18 cellular contexts compared by ENCODE assay signal in genomic region chr18:79421275-79421857, GRCh38. TPM values are rescaled to one million over a fixed set of nuclear protein-coding genes. Genes with fewer than 3 reads are reported as not detected.
A peak's percentile ranks its signal among the peaks of the same experiment; 100 is the strongest.
DNase-seq lines count a peak whose midpoint lies in the region; ATAC-seq, FAIRE-seq and TF ChIP-seq lines count a peak whose summit lies in the region.
"Had no signal": no experiment of that assay in that cellular context is flagged by ENCODE, and none has a peak within 500 bp of the region (broad histone marks: within the 10 kb centered on the region; RNA-seq: fewer than 3 reads in every experiment).

No MANE protein-coding gene starts in this region.

- H3K4me3 ChIP-seq in HepG2 (replicated peaks in 1 of 3; ENCODE audit: insufficient read depth in 1 of 3, low read depth in 2 of 3, low read length in 3 of 3) = no peak overlapping the region
- no peak overlapping the region for H3K4me3 ChIP-seq in right lobe of liver
- H3K4me3 ChIP-seq in Panc1 (ENCODE audit: low read depth in 2 of 2, low read length in 2 of 2) = no peak overlapping the region
- no peak overlapping the region for H3K4me3 ChIP-seq in HAP-1
- H3K4me3 ChIP-seq: A549, GM23338 had no signal

- POLR2A ChIA-PET in HepG2 (lab: Yijun Ruan, JAX) (no interaction called here), Panc1 (lab: Charles Lee) (no interaction called here)

- TF ChIP-seq EP300 in HepG2 (IDR thresholded peaks at IDR 0.05; ENCODE audit: low read depth in 2 of 2, low read length in 2 of 2) = no peak
- TF ChIP-seq EP300 in HepG2 (CRISPR knock-in tag; IDR thresholded peaks at IDR 0.05; ENCODE audit: borderline replicate concordance) = no peak

- TF ChIP-seq CTCF in HepG2 (CRISPR knock-in tag; IDR thresholded peaks at IDR 0.05) (no peak), right lobe of liver (IDR thresholded peaks at IDR 0.05) (no peak), Panc1 (IDR thresholded peaks at IDR 0.05) (no peak), omental fat pad (IDR thresholded peaks at IDR 0.05) (no peak)

- in situ Hi-C loops in HepG2 (cut with HindIII; ENCODE audit: extremely low pct_ligation_motif_present, low pct_unique_long_range_greater_than_20kb) (no loop called here), Panc1 (cut with HindIII; ENCODE audit: low pct_unique_long_range_greater_than_20kb, low sequenced_read_pairs) (no loop called here), HAP-1 (cut with MboI; ENCODE audit: low sequenced_read_pairs) (no loop called here)

- H3K79me2 ChIP-seq in HepG2 (ENCODE audit: insufficient read depth, low read length) = no peaks in the 10 kb centered on the region

- TF ChIP-seq POLR2A in HepG2 (IDR thresholded peaks at IDR 0.05; ENCODE audit: insufficient read depth in 1 of 2, low read depth in 2 of 2, low read length in 2 of 2) (no peak), right lobe of liver (IDR thresholded peaks at IDR 0.05) (no peak)

- CTCF ChIA-PET in HepG2 (lab: Yijun Ruan, JAX; ENCODE audit: low intra/inter-chr PET ratio, low total read pairs) = no interaction called here
- CTCF ChIA-PET in Panc1 (lab: Charles Lee) = no interaction called here

- H3K9me3 ChIP-seq in HepG2 (ENCODE audit: low read length) (no peaks in the 10 kb centered on the region), right lobe of liver (no peaks in the 10 kb centered on the region), Panc1 (ENCODE audit: control insufficient read depth, insufficient read depth, low read depth, low read length) (no peaks in the 10 kb centered on the region), HAP-1 (no peaks in the 10 kb centered on the region)
- H3K9me3 ChIP-seq: A549 had no signal

- no peak overlapping the region for H2AFZ ChIP-seq in HepG2 (ENCODE audit: low read length)
- H2AFZ ChIP-seq: GM23338 had no signal

- DNase-seq in HepG2 (ENCODE audit: low spot score) (no peak), right lobe of liver (no peak), Panc1 (ENCODE audit: low read depth, low spot score) (no peak), omental fat pad (ENCODE audit: low spot score) (no peak), HK-2 (ENCODE audit: unreplicated experiment) (no peak), HAP-1 (ENCODE audit: low spot score in 2 of 2) (no peak), NCI-H1092 treated with DMSO at 0.1 percent for 48 hours (lab: John Stamatoyannopoulos, UW) (no peak)
- DNase-seq: AML-193; CD4-positive, alpha-beta memory T cell; Kasumi-1; MM.1S; NCI-H1105; NCI-H187; NCI-H226; NCI-H526; SW 1271 had no signal

- H3K4me1 ChIP-seq in HepG2 (ENCODE audit: insufficient read depth, low read length) (no peaks in the 10 kb centered on the region), right lobe of liver (no peaks in the 10 kb centered on the region), Panc1 (ENCODE audit: control insufficient read depth, insufficient read depth, low read length) (no peaks in the 10 kb centered on the region), HAP-1 (no peaks in the 10 kb centered on the region)
- H3K4me1 ChIP-seq: A549 had no signal

- H3K9ac ChIP-seq in HepG2 (ENCODE audit: insufficient read depth, low read depth, low read length) = no peak overlapping the region

- H4K20me1 ChIP-seq in HepG2 (ENCODE audit: insufficient read depth, low read length) = 0 out of 2 replicates have a peak, but pooled peaks cover 2% of the 10 kb centered on the region

- H3K4me2 ChIP-seq in HepG2 (ENCODE audit: low read depth, low read length) = no peak overlapping the region
- H3K4me2 ChIP-seq: A549, GM23338 had no signal

- no TSS peak for BruUV-seq in HepG2 (replicated peaks; lab: Mats Ljungman, UMichigan)
- no TSS peak for BruUV-seq in Panc1 (replicated peaks; lab: Mats Ljungman, UMichigan)

- H3K27ac ChIP-seq in HepG2 (ENCODE audit: extremely low read length, insufficient read depth, low read length) = no peak overlapping the region
- no peak overlapping the region for H3K27ac ChIP-seq in right lobe of liver
- H3K27ac ChIP-seq in Panc1 (ENCODE audit: low read length) = no peak overlapping the region
- H3K27ac ChIP-seq: A549 had no signal

- ATAC-seq in HepG2 = peak; percentile 38
- no peak for ATAC-seq in right lobe of liver
- ATAC-seq in Panc1 = peak; percentile 10; the same call in 1 of the 2 replicates
- ATAC-seq in omental fat pad (ENCODE audit: low FRiP score) = peak; percentile 3
- ATAC-seq: A549, GM23338 had no signal

- TF ChIP-seq RAD21 in HepG2 (CRISPR knock-in tag; IDR thresholded peaks at IDR 0.05) = no peak

- H3K27me3 ChIP-seq in HepG2 (ENCODE audit: control insufficient read depth in 1 of 2, insufficient read depth in 2 of 2, low read length in 2 of 2) (peaks cover 22 to 75% of the 10 kb centered on the region in 2 experiments; a peak in 4 of 5 replicates), right lobe of liver (no peaks in the 10 kb centered on the region), Panc1 (ENCODE audit: control insufficient read depth, insufficient read depth, low read length) (no peaks in the 10 kb centered on the region), HAP-1 (ENCODE audit: low read depth) (no peaks in the 10 kb centered on the region)

- 4% methylated on average over 5 of the region's 26 CpGs for WGBS in HepG2 (ENCODE audit: low lambda C conversion rate)
- WGBS in right lobe of liver (ENCODE audit: insufficient coverage, low coverage, low lambda C conversion rate, missing lambda C conversion rate) = 40% methylated on average over 1 of the region's 26 CpGs

- intact Hi-C loops in HepG2 (cut with micrococcal nuclease; ENCODE audit: unreplicated experiment) (no loop called here), right lobe of liver (cut with DNase I) (no loop called here), Panc1 (cut with micrococcal nuclease; ENCODE audit: unreplicated experiment) (no loop called here)

- no peaks in the 10 kb centered on the region for H3K36me3 ChIP-seq in HepG2 (replicated peaks in 1 of 2; ENCODE audit: control insufficient read depth in 1 of 2, insufficient read depth in 2 of 2, low read length in 2 of 2)
- H3K36me3 ChIP-seq in right lobe of liver = no peaks in the 10 kb centered on the region
- H3K36me3 ChIP-seq in Panc1 (ENCODE audit: control insufficient read depth, insufficient read depth, low read length) = no peaks in the 10 kb centered on the region
- no peaks in the 10 kb centered on the region for H3K36me3 ChIP-seq in HAP-1 (replicated peaks)

- FAIRE-seq in HepG2 (lab: Jason Lieb, UNC) = no peak
- FAIRE-seq: A549 had no signal

TF ChIP-seq in HepG2, 621 proteins besides CTCF, POLR2A, EP300 and RAD21 (continues in another document):
- TF ChIP-seq ISL2 (CRISPR knock-in tag; IDR thresholded peaks at IDR 0.05) (no peak), HMGA1 (CRISPR knock-in tag; conservative IDR thresholded peaks at IDR 0.05) (no peak), MNT (IDR thresholded peaks at IDR 0.05) (peak; percentile 77), EZH2 (conservative IDR thresholded peaks at IDR 0.05; ENCODE audit: low read depth, low read length) (0 out of 2 replicates have a peak, but pooled peaks have one; percentile 3), MTA3 (CRISPR knock-in tag; IDR thresholded peaks at IDR 0.05) (no peak), MBD4 (IDR thresholded peaks at IDR 0.05; ENCODE audit: borderline replicate concordance, low read length) (no peak), ZNF768 (CRISPR knock-in tag; IDR thresholded peaks at IDR 0.05) (no peak), ZNF350 (CRISPR knock-in tag; IDR thresholded peaks at IDR 0.05; ENCODE audit: borderline replicate concordance, low read depth) (no peak), SPEN (CRISPR knock-in tag; IDR thresholded peaks at IDR 0.05; ENCODE audit: low read depth) (no peak), FIP1L1 (IDR thresholded peaks at IDR 0.05; ENCODE audit: borderline replicate concordance, insufficient read depth, low read depth, low read length) (no peak)

RNA-seq across cellular contexts. Expression of gene NFATC1, which starts 25.6 kb away (rescaled TPM):
- total RNA-seq in HepG2 (2016; rRNA removed; fragmentation: Illumina TruSeq; extraction: Trizol) = not detected in 2 replicates
- total RNA-seq in HepG2 (2016; cell fraction: cytosol; rRNA removed; fragmentation: Illumina TruSeq; extraction: Trizol; ENCODE audit: low read depth) = not detected in 2 replicates
- not detected in 2 replicates for total RNA-seq in HepG2 (2016; cell fraction: insoluble cytoplasmic fraction; rRNA removed; fragmentation: Illumina TruSeq; extraction: Trizol)
- total RNA-seq in HepG2 (2016; cell fraction: membrane; rRNA removed; fragmentation: Illumina TruSeq; extraction: Trizol) = not detected in 2 replicates
- not detected in 2 replicates for total RNA-seq in HepG2 (2016; cell fraction: nucleus; rRNA removed; fragmentation: Illumina TruSeq; extraction: Trizol)
- 0.04 TPM in 1 of 2 replicates, not detected in the other for polyA plus RNA-seq in HepG2 (2011; rRNA removed)
- polyA plus RNA-seq in HepG2 (2011; cell fraction: cytosol; rRNA removed) = 0.03 TPM in 1 of 2 replicates, not detected in the other
- polyA plus RNA-seq in HepG2 (2011; cell fraction: nucleus; rRNA removed) = 0.12 and 0.23 TPM in 2 replicates
- polyA plus RNA-seq in HepG2 (2012) = 0.04 and 0.05 TPM in 2 replicates
- polyA plus RNA-seq in HepG2 (2016; cell fraction: cytosol; fragmentation: Illumina TruSeq; extraction: Trizol; ENCODE audit: low read depth) = not detected in 2 replicates
- polyA plus RNA-seq in HepG2 (2016; cell fraction: insoluble cytoplasmic fraction; fragmentation: Illumina TruSeq; extraction: Trizol; ENCODE audit: low read depth) = not detected in 2 replicates
- polyA plus RNA-seq in HepG2 (2016; cell fraction: membrane; fragmentation: Illumina TruSeq; extraction: Trizol; ENCODE audit: low read depth) = not detected in 2 replicates
- not detected in 2 replicates for polyA plus RNA-seq in HepG2 (2016; cell fraction: nucleus; fragmentation: Illumina TruSeq; extraction: Trizol; ENCODE audit: insufficient read depth, low read depth)
- polyA minus RNA-seq in HepG2 (2011; rRNA and poly(A)+ RNA removed; ENCODE audit: low replicate concordance) = 0.42 TPM in 1 of 2 replicates, not detected in the other
- not detected in 2 replicates for polyA minus RNA-seq in HepG2 (2011; cell fraction: cytosol; rRNA and poly(A)+ RNA removed)
- polyA minus RNA-seq in HepG2 (2011; cell fraction: nucleus; rRNA and poly(A)+ RNA removed) = not detected in 2 replicates
- 1 to 10 TPM in 5 of 6 experiments, under 1 TPM in 1; 1.00 to 4.3 (median 2.9) TPM for total RNA-seq in right lobe of liver
- total RNA-seq in Panc1 (2021; ENCODE audit: unreplicated experiment) = 30.8 TPM
- polyA plus RNA-seq in Panc1 (2012; ENCODE audit: insufficient read length) = 38.3 TPM
- total RNA-seq in omental fat pad = 10 to 100 TPM; 10.7 to 57.4 (median 19.1) TPM

Comparison
In these comparisons a context has a peak if more than half of its experiments do, and no peak if none do; other contexts are left out.
1. ATAC-seq: peak in HepG2 (single experiment), Panc1 (single experiment) and omental fat pad (single experiment); none in right lobe of liver (0 of 4).